ENCODE assay signal across 10 cellular contexts in genomic region chr1:77976433-77977076, GRCh38. TPM values are rescaled to one million over a fixed set of nuclear protein-coding genes. Genes with fewer than 3 reads are reported as not detected.
DNase-seq lines count a peak whose midpoint lies in the region; ATAC-seq and TF ChIP-seq lines count a peak whose summit lies in the region.
"Had no signal": no experiment of that assay in that cellular context is flagged by ENCODE, and none has a peak within 500 bp of the region (broad histone marks: within the 10 kb centered on the region; RNA-seq: fewer than 3 reads in every experiment).

No MANE protein-coding gene starts in this region.

- no peaks in the 10 kb centered on the region for H3K9me3 ChIP-seq in KOPT-K1 (ENCODE audit: insufficient read depth, low read length, poor library complexity, severe bottlenecking)

- peak overlapping the region; percentile 83 for H3K4me3 ChIP-seq in coronary artery

- peak overlapping the region; percentile 98 for H3K27ac ChIP-seq in KOPT-K1 (ENCODE audit: low read depth, low read length, poor library complexity, severe bottlenecking)
- H3K27ac ChIP-seq in coronary artery, result peak overlapping the region; percentile 29 to 98

- ATAC-seq in HG03565 (IDR thresholded peaks at IDR 0.05; ENCODE audit: unreplicated experiment), result no peak
- ATAC-seq in HG03108 (IDR thresholded peaks at IDR 0.05; ENCODE audit: unreplicated experiment), result no peak

- DNase-seq in CD14-positive monocyte (ENCODE audit: low spot score), result no peak
- peak; percentile 62 for DNase-seq in coronary artery (ENCODE audit: low spot score)
- DNase-seq in NCI-H2171 (lab: John Stamatoyannopoulos, UW), result no peak
- DNase-seq in activated effector memory CD4-positive, alpha-beta T cell treated with anti-CD3 and anti-CD28 coated beads, Interleukin-2, amount 50 U/mL, for 16 hours, result no peak
- DNase-seq: activated CD4-positive, CD25-positive, alpha-beta regulatory T cell treated with anti-CD3 and anti-CD28 coated beads, Interleukin-2, amount 50 U/mL, for 72 hours; head of caudate nucleus had no signal

- H3K27ac Mint-ChIP-seq in CD14-positive monocyte, result peak overlapping the region in 4 of 7 donors; percentile 25 to 68 (median 40)
- H3K27ac Mint-ChIP-seq in nephron, result peak overlapping the region; percentile 66 to 88 (median 87)

- intact Hi-C loops in CD14-positive monocyte (cut with micrococcal nuclease), result no loop called here

- H3K27me3 Mint-ChIP-seq in CD14-positive monocyte (ENCODE audit: low read depth in 3 of 3) (no peaks in the 10 kb centered on the region), nephron (ENCODE audit: low read depth) (no peaks in the 10 kb centered on the region)

- H3K36me3 ChIP-seq in KOPT-K1 (ENCODE audit: insufficient read depth, low read length), result peaks cover 55% of the 10 kb centered on the region

- H3K36me3 Mint-ChIP-seq in CD14-positive monocyte, result peaks cover 13 to 22% of the 10 kb centered on the region in 2 donors
- H3K36me3 Mint-ChIP-seq in nephron (ENCODE audit: low read depth), result peaks cover 33% of the 10 kb centered on the region

- TF ChIP-seq CTCF in CD14-positive monocyte (IDR thresholded peaks at IDR 0.05), result no peak
- no peak for TF ChIP-seq CTCF in coronary artery (IDR thresholded peaks at IDR 0.05)
- no peak for TF ChIP-seq CTCF in nephron (IDR thresholded peaks at IDR 0.05; ENCODE audit: unreplicated experiment in 3 of 3)

- H3K4me3 Mint-ChIP-seq in CD14-positive monocyte (peak overlapping the region; percentile 52 to 66), nephron (peak overlapping the region in 1 of 3 experiments; percentile 88)

- H3K4me1 Mint-ChIP-seq in CD14-positive monocyte (peaks cover 12% of the 10 kb centered on the region), nephron (peaks cover 42% of the 10 kb centered on the region)

- peaks cover 0 to 1% (median 0%) of the 10 kb centered on the region in 7 donors for H3K9me3 Mint-ChIP-seq in CD14-positive monocyte
- H3K9me3 Mint-ChIP-seq in nephron, result no peaks in the 10 kb centered on the region

RNA-seq across cellular contexts. Expression of gene FUBP1, which starts 2.3 kb away (rescaled TPM):
- 10 to 100 TPM; 16.5 TPM for polyA plus RNA-seq in CD14-positive monocyte

RNA-seq across cellular contexts. Expression of gene DNAJB4, which starts 28.2 kb away (rescaled TPM):
- polyA plus RNA-seq in CD14-positive monocyte, result 1 to 10 TPM; 2.8 to 4.0 TPM
